ENCODE assay signal across 1 cellular context in genomic region chr12:23941780-23942179, GRCh38.
TF ChIP-seq lines count a peak whose summit lies in the region.

No MANE protein-coding gene starts in this region.

TF ChIP-seq in HepG2, 621 proteins besides CTCF, POLR2A, EP300 and RAD21 (continued from another document and continues in another):
- TF ChIP-seq CEBPZ (IDR thresholded peaks at IDR 0.05; ENCODE audit: low read length), result no peak
- no peak for TF ChIP-seq GTF3A (CRISPR knock-in tag; conservative IDR thresholded peaks at IDR 0.05)
- no peak for TF ChIP-seq TERF1 (CRISPR knock-in tag; IDR thresholded peaks at IDR 0.05)
- TF ChIP-seq THYN1 (CRISPR knock-in tag; IDR thresholded peaks at IDR 0.05; ENCODE audit: borderline replicate concordance, low read depth), result no peak
- no peak for TF ChIP-seq ZNF142 (CRISPR knock-in tag; IDR thresholded peaks at IDR 0.05)
- no peak for TF ChIP-seq ZFP62 (CRISPR knock-in tag; IDR thresholded peaks at IDR 0.05)
- TF ChIP-seq MAFG (CRISPR knock-in tag; IDR thresholded peaks at IDR 0.05), result no peak
- no peak for TF ChIP-seq FLYWCH1 (CRISPR knock-in tag; IDR thresholded peaks at IDR 0.05)
- no peak for TF ChIP-seq PBX2 (CRISPR knock-in tag; IDR thresholded peaks at IDR 0.05)
- TF ChIP-seq NFIC (IDR thresholded peaks at IDR 0.05; ENCODE audit: low read length), result peak; percentile 87
- TF ChIP-seq CHD2 (IDR thresholded peaks at IDR 0.05; ENCODE audit: low read depth, low read length), result no peak
- TF ChIP-seq ZNF205 (CRISPR knock-in tag; IDR thresholded peaks at IDR 0.05), result no peak
- TF ChIP-seq RBAK (CRISPR knock-in tag; IDR thresholded peaks at IDR 0.05), result no peak
- no peak for TF ChIP-seq ARNTL (CRISPR knock-in tag; IDR thresholded peaks at IDR 0.05)
- TF ChIP-seq MBD4 (IDR thresholded peaks at IDR 0.05; ENCODE audit: borderline replicate concordance, low read length), result no peak
- no peak for TF ChIP-seq ZNF224 (CRISPR knock-in tag; IDR thresholded peaks at IDR 0.05)
- TF ChIP-seq KDM2A (CRISPR knock-in tag; IDR thresholded peaks at IDR 0.05; ENCODE audit: borderline replicate concordance, low read depth), result no peak
- TF ChIP-seq ARID5B (CRISPR knock-in tag; IDR thresholded peaks at IDR 0.05), result peak; percentile 79
- TF ChIP-seq SUZ12 (IDR thresholded peaks at IDR 0.05; ENCODE audit: low read depth, low read length), result no peak
- TF ChIP-seq PCBP1 (IDR thresholded peaks at IDR 0.05; ENCODE audit: borderline replicate concordance, low read depth, low read length), result no peak
- TF ChIP-seq NCOR1 (IDR thresholded peaks at IDR 0.05; ENCODE audit: borderline replicate concordance, low read length), result peak; percentile 93
- 0 out of 2 replicates have a peak, but pooled peaks have one; percentile 51 for TF ChIP-seq ZNF800 (CRISPR knock-in tag; IDR thresholded peaks at IDR 0.05)
- TF ChIP-seq ZFP91 (CRISPR knock-in tag; IDR thresholded peaks at IDR 0.05; ENCODE audit: borderline replicate concordance), result no peak
- no peak for TF ChIP-seq ZMAT5 (CRISPR knock-in tag; IDR thresholded peaks at IDR 0.05; ENCODE audit: borderline replicate concordance, low read depth)
- no peak for TF ChIP-seq NCOA5 (CRISPR knock-in tag; IDR thresholded peaks at IDR 0.05)
- no peak for TF ChIP-seq ZNF572 (CRISPR knock-in tag; IDR thresholded peaks at IDR 0.05)
- no peak for TF ChIP-seq SCMH1 (CRISPR knock-in tag; IDR thresholded peaks at IDR 0.05; ENCODE audit: borderline replicate concordance)
- TF ChIP-seq HOMEZ (CRISPR knock-in tag; IDR thresholded peaks at IDR 0.05; ENCODE audit: low read depth), result peak; percentile 82
- no peak for TF ChIP-seq TFDP1 (CRISPR knock-in tag; IDR thresholded peaks at IDR 0.05; ENCODE audit: borderline replicate concordance)
- TF ChIP-seq ZSCAN30 (CRISPR knock-in tag; IDR thresholded peaks at IDR 0.05), result no peak
- TF ChIP-seq GLMP (CRISPR knock-in tag; IDR thresholded peaks at IDR 0.05; ENCODE audit: borderline replicate concordance), result no peak
- peak; percentile 88 for TF ChIP-seq SOX5 (CRISPR knock-in tag; IDR thresholded peaks at IDR 0.05; ENCODE audit: borderline replicate concordance)
